In the genomic region with DNA sequence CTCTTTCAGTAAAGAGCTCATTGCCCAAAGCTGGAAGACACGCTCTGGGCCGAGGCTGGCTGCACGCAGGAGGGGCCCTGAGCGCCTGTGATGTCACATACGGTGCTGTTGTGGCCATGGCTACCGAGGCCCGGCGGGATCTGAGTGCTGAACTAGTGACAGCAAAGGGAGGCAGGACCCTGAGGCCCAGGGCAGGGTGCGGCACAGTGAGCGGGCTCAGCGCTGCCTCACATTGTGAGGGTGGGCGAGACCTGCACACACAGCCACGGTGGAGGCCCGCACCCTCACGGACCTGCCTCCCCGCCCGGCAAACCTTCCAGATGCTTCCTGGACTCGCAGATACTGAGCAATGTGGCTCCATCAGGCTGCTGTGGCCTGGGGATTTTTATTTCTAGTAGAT, we compare ENCODE assay signal across 24 cellular contexts.
"Had no signal": no experiment of that assay in that cellular context is flagged by ENCODE, and none has a peak within 500 bp of the region (broad histone marks: within the 10 kb centered on the region; RNA-seq: fewer than 3 reads in every experiment).

No MANE protein-coding gene starts in this region.

- H3K4me1 Mint-ChIP-seq: activated CD4-positive, alpha-beta memory T cell treated with anti-CD3 and anti-CD28 coated beads, Interleukin-2, amount 10 ng/mL, durations not matched to agents 7 days and 5 days; activated CD4-positive, alpha-beta T cell treated with anti-CD3 and anti-CD28 coated beads for 36 hours; central memory CD8-positive, alpha-beta T cell; immature natural killer cell had no signal

- H3K27ac Mint-ChIP-seq: activated CD4-positive, alpha-beta memory T cell treated with anti-CD3 and anti-CD28 coated beads, Interleukin-2, amount 10 ng/mL, durations not matched to agents 7 days and 5 days; activated CD4-positive, alpha-beta T cell treated with anti-CD3 and anti-CD28 coated beads for 36 hours; activated naive CD8-positive, alpha-beta T cell; immature natural killer cell had no signal

- H3K27ac ChIP-seq: brain microvascular endothelial cell, prostate gland, transverse colon had no signal

- H3K36me3 Mint-ChIP-seq: activated naive CD8-positive, alpha-beta T cell; immature natural killer cell had no signal

- H3K36me3 ChIP-seq: brain microvascular endothelial cell, prostate gland, transverse colon had no signal

- H3K4me3 Mint-ChIP-seq: activated CD4-positive, alpha-beta memory T cell treated with anti-CD3 and anti-CD28 coated beads, Interleukin-2, amount 10 ng/mL, durations not matched to agents 7 days and 5 days; activated CD4-positive, alpha-beta T cell treated with anti-CD3 and anti-CD28 coated beads for 36 hours; activated naive CD8-positive, alpha-beta T cell; central memory CD8-positive, alpha-beta T cell; immature natural killer cell; nephron had no signal

- H3K9me3 ChIP-seq: prostate gland, transverse colon had no signal

- H3K27me3 Mint-ChIP-seq: activated CD4-positive, alpha-beta memory T cell treated with anti-CD3 and anti-CD28 coated beads, Interleukin-2, amount 10 ng/mL, durations not matched to agents 7 days and 5 days; activated CD4-positive, alpha-beta T cell treated with anti-CD3 and anti-CD28 coated beads for 36 hours; activated naive CD8-positive, alpha-beta T cell had no signal

- DNase-seq: activated CD4-positive, alpha-beta memory T cell treated with anti-CD3 and anti-CD28 coated beads, Interleukin-2, amount 10 ng/mL, durations not matched to agents 7 days and 5 days; activated CD4-positive, alpha-beta T cell treated with anti-CD3 and anti-CD28 coated beads for 36 hours; activated gamma-delta T cell treated with Interleukin-2 at 50 U/mL for 16 hours; amniotic stem cell; brain microvascular endothelial cell; cortex of kidney; effector CD8-positive, alpha-beta T cell; foreskin fibroblast; immature natural killer cell; occipital lobe; small intestine; stimulated activated CD4-positive, alpha-beta T cell treated with anti-CD3 and anti-CD28 coated beads, Interleukin-4, amount 100 ng/mL, for 4 hours; stimulated activated CD8-positive, alpha-beta memory T cell treated with anti-CD3 and anti-CD28 coated beads, Interleukin-4, amount 100 ng/mL, for 48 hours; stimulated activated naive CD4-positive, alpha-beta T cell treated with Interleukin-2 at 50 U/mL for 16 hours; T-helper 1 cell; T1000; transverse colon had no signal

- H3K4me3 ChIP-seq: prostate gland, transverse colon had no signal

- H3K4me1 ChIP-seq: transverse colon had no signal

- ATAC-seq: activated CD4-positive, alpha-beta T cell treated with anti-CD3 and anti-CD28 coated beads for 36 hours; left cardiac atrium; right cardiac atrium; SK-N-SH treated with all-trans-retinoic acid at 6 μM for 48 hours had no signal
